20 cellular contexts compared by ENCODE assay signal in the genomic region with DNA sequence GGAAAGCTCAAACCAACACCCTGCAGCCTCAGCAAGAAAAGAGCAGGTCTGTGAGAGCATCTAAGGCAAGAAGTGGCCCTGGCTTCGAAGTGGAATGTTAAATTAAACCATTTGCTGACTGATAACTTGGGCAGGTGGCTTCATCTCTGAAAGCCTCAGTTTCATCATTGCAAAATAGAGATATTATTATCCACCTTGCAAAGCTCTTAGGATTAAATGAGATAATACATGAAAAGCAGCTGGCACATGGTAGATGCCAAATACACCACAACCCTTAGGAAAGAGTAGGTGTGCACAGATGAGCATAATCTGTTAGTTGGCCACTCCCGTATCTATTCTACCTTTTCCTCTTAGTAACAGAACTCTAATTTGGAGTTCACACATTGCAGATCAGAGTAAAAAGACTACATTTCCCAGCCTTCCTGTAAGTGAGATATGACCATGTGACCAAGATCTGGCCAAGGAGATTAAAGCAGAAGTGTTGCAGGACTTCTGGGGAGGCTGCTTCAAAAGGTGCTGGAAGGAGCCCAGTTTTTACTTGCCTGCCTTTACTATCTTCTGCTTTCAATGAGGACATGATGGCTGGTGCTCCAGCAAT.
DNase-seq lines count a peak whose midpoint lies in the region; ATAC-seq and TF ChIP-seq lines count a peak whose summit lies in the region.
"Had no signal": no experiment of that assay in that cellular context is flagged by ENCODE, and none has a peak within 500 bp of the region (broad histone marks: within the 10 kb centered on the region; RNA-seq: fewer than 3 reads in every experiment).

No MANE protein-coding gene starts in this region.

- peak; percentile 37 for DNase-seq in DMS 273 (lab: John Stamatoyannopoulos, UW; ENCODE audit: unreplicated experiment)
- DNase-seq in DMS 273 treated with DMSO at 0.1 percent for 48 hours (lab: John Stamatoyannopoulos, UW) = no peak
- no peak for DNase-seq in PC-3
- DNase-seq in foreskin keratinocyte = no peak
- no peak for DNase-seq in SIG-M5 treated with dmso at 0.1 percent for 504 hours (lab: John Stamatoyannopoulos, UW; ENCODE audit: unreplicated experiment)
- DNase-seq in activated gamma-delta T cell treated with Interleukin-2 at 50 U/mL for 16 hours = no peak
- DNase-seq: activated CD4-positive, alpha-beta memory T cell treated with anti-CD3 and anti-CD28 coated beads, Interleukin-2, amount 10 ng/mL, durations not matched to agents 7 days and 5 days; activated T-cell treated with anti-CD3 and anti-CD28 coated beads, Interleukin-2, amount 50 U/mL, for 4 hours; DMS79 treated with DMSO at 0.1 percent for 48 hours; dorsolateral prefrontal cortex; H9; NCI-H1694; stimulated activated naive B cell treated with anti-CD40 and anti-IgM and Interleukin-4, amounts not matched to agents 10 μg/mL and 1 μg/mL and 100 μg/mL, for 72 hours; upper lobe of left lung had no signal

- no peak overlapping the region for H2AFZ ChIP-seq in PC-3 (ENCODE audit: low read length)

- no peaks in the 10 kb centered on the region for H3K36me3 ChIP-seq in PC-3 (ENCODE audit: low read depth, low read length)
- H3K36me3 ChIP-seq: BLaER1 treated with 17β-estradiol and CSF1 and Interleukin-3, amounts not matched to agents 10 nM and 100 nM; prostate gland; upper lobe of left lung had no signal

- peaks cover 48% of the 10 kb centered on the region for H3K79me2 ChIP-seq in PC-3 (ENCODE audit: low read length)

- no peaks in the 10 kb centered on the region for H3F3A ChIP-seq in PC-3 (ENCODE audit: low read length, unreplicated experiment)

- no peak overlapping the region for H3K4me2 ChIP-seq in PC-3 (ENCODE audit: low read length)

- intact Hi-C loops in PC-3 (cut with micrococcal nuclease) = no loop called here

- TF ChIP-seq CTCF in PC-3 (conservative IDR thresholded peaks at IDR 0.05; ENCODE audit: low read depth, low read length) (no peak), foreskin keratinocyte (conservative IDR thresholded peaks at IDR 0.05) (no peak)

- ATAC-seq in HG02885 (IDR thresholded peaks at IDR 0.05; ENCODE audit: poor library complexity, unreplicated experiment) = peak; percentile 46
- ATAC-seq in PC-3 = no peak
- no peak for ATAC-seq in foreskin keratinocyte
- ATAC-seq in HG02623 (IDR thresholded peaks at IDR 0.05; ENCODE audit: unreplicated experiment) = no peak
- ATAC-seq: activated T-cell treated with anti-CD3 and anti-CD28 coated beads, Interleukin-2, amount 50 U/mL, for 4 hours had no signal

- BruUV-seq in PC-3 (replicated peaks; lab: Mats Ljungman, UMichigan) = no TSS peak

- no peak overlapping the region; the same call in 1 of the 2 replicates for H3K9ac ChIP-seq in PC-3 (ENCODE audit: low read length)
- H3K9ac ChIP-seq: BLaER1 treated with 17β-estradiol and CSF1 and Interleukin-3, amounts not matched to agents 10 nM and 100 nM had no signal

- H4K20me1 ChIP-seq in PC-3 (ENCODE audit: low read length) = no peaks in the 10 kb centered on the region
- H4K20me1 ChIP-seq: BLaER1 treated with 17β-estradiol and CSF1 and Interleukin-3, amounts not matched to agents 10 nM and 100 nM had no signal

- CTCF ChIA-PET in PC-3 (lab: Charles Lee) = no interaction called here

- H3K9me2 ChIP-seq in PC-3 (replicated peaks; ENCODE audit: low read length) = no peaks in the 10 kb centered on the region

- no peaks in the 10 kb centered on the region for H3K9me3 ChIP-seq in PC-3 (ENCODE audit: low read length)
- H3K9me3 ChIP-seq: BLaER1 treated with 17β-estradiol and CSF1 and Interleukin-3, amounts not matched to agents 10 nM and 100 nM; prostate gland; upper lobe of left lung had no signal

- H3K4me3 ChIP-seq in PC-3 (ENCODE audit: low read length) = no peak overlapping the region
- H3K4me3 ChIP-seq: BLaER1 treated with 17β-estradiol and CSF1 and Interleukin-3, amounts not matched to agents 10 nM and 100 nM; dorsolateral prefrontal cortex; prostate gland; SK-N-MC; upper lobe of left lung had no signal

- H3K4me1 ChIP-seq in PC-3 (ENCODE audit: insufficient read depth, low read length) = peaks cover 56% of the 10 kb centered on the region
- peaks cover 35% of the 10 kb centered on the region for H3K4me1 ChIP-seq in foreskin keratinocyte

- POLR2A ChIA-PET in PC-3 (lab: Charles Lee; ENCODE audit: unreplicated experiment) = interaction anchor here (0.7 kb wide), 1 partner anchor 54 kb away, joined by 3 read pairs; no protein-coding TSS in a partner anchor

- no peaks in the 10 kb centered on the region for H3K27me3 ChIP-seq in PC-3 (ENCODE audit: low read length)
- H3K27me3 ChIP-seq in foreskin keratinocyte = no peaks in the 10 kb centered on the region
- H3K27me3 ChIP-seq: BLaER1 treated with 17β-estradiol and CSF1 and Interleukin-3, amounts not matched to agents 10 nM and 100 nM; dorsolateral prefrontal cortex; upper lobe of left lung had no signal

- H3K27ac ChIP-seq in PC-3 (ENCODE audit: low read length) (peak overlapping the region; percentile 96), foreskin keratinocyte (peak overlapping the region; percentile 37)
- H3K27ac ChIP-seq: 22Rv1, SK-N-MC, upper lobe of left lung had no signal
